In the genomic region with DNA sequence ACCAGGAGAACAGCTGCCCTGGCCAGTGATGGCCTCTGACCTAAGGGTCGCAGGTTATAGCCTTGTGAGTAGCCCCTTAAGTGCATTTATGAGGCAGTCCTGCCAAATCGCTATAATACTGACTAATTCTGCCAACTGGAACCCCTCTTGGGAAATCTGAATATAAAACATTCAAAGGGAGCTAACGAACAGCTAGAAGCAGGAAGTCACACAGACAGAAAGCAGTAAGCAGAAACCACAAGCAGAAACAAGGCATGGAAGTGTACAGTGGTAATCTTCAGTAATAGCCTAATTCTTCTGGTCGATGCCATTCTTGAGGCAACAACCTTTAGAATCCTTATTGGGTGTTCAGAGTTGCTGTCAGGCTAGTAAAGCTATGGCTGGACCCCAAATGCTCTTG, we compare ENCODE assay signal across 18 cellular contexts.
A peak's percentile ranks its signal among the peaks of the same experiment; 100 is the strongest.
DNase-seq lines count a peak whose midpoint lies in the region; ATAC-seq and TF ChIP-seq lines count a peak whose summit lies in the region.
"Had no signal": no experiment of that assay in that cellular context is flagged by ENCODE, and none has a peak within 500 bp of the region (broad histone marks: within the 10 kb centered on the region; RNA-seq: fewer than 3 reads in every experiment).

No MANE protein-coding gene starts in this region.

- peak overlapping the region; percentile 71 for H3K9ac ChIP-seq in BLaER1

- H3K4me3 ChIP-seq in BLaER1 (peak overlapping the region; percentile 48), RWPE2 (ENCODE audit: severe bottlenecking) (no peak overlapping the region)
- H3K4me3 ChIP-seq: esophagus squamous epithelium, right atrium auricular region had no signal

- TF ChIP-seq CTCF in RWPE2 (IDR thresholded peaks at IDR 0.05; ENCODE audit: poor library complexity, severe bottlenecking), result no peak

- peak; percentile 24 for DNase-seq in HK-2 (ENCODE audit: unreplicated experiment)
- no peak for DNase-seq in RWPE2 (ENCODE audit: low spot score)
- peak; percentile 64 for DNase-seq in glomerular visceral epithelial cell (ENCODE audit: extremely low spot score)
- DNase-seq in D341Med (ENCODE audit: low spot score), result no peak
- no peak for DNase-seq in DMS79 treated with DMSO at 0.1 percent for 48 hours (lab: John Stamatoyannopoulos, UW)
- DNase-seq in medulla oblongata (ENCODE audit: extremely low spot score), result no peak
- DNase-seq: activated CD4-positive, CD25-positive, alpha-beta regulatory T cell treated with anti-CD3 and anti-CD28 coated beads, Interleukin-2, amount 50 U/mL, for 72 hours; activated naive CD8-positive, alpha-beta T cell treated with anti-CD3 and anti-CD28 coated beads, Interleukin-2, amount 10 ng/mL, durations not matched to agents 7 days and 5 days; activated T-cell treated with anti-CD3 and anti-CD28 coated beads, Interleukin-2, amount 50 U/mL, for 1 hour; C1 segment of cervical spinal cord; esophagus squamous epithelium; hypothalamus; NCI-H1930; NCI-H748 treated with DMSO at 0.1 percent for 48 hours; stimulated activated naive CD4-positive, alpha-beta T cell treated with Interleukin-2 at 50 U/mL for 16 hours had no signal

- no peaks in the 10 kb centered on the region for H4K20me1 ChIP-seq in BLaER1

- peaks cover 62% of the 10 kb centered on the region for H3K4me1 ChIP-seq in BLaER1
- peaks cover 16% of the 10 kb centered on the region for H3K4me1 ChIP-seq in RWPE2 (ENCODE audit: insufficient read depth, poor library complexity, severe bottlenecking)
- H3K4me1 ChIP-seq: right atrium auricular region had no signal

- H3K27me3 ChIP-seq in BLaER1 (no peaks in the 10 kb centered on the region), RWPE2 (ENCODE audit: insufficient read depth, poor library complexity, severe bottlenecking) (no peaks in the 10 kb centered on the region)
- H3K27me3 ChIP-seq: esophagus squamous epithelium, right atrium auricular region had no signal

- H3K36me3 ChIP-seq in BLaER1, result no peaks in the 10 kb centered on the region
- no peaks in the 10 kb centered on the region for H3K36me3 ChIP-seq in RWPE2 (ENCODE audit: low read depth)
- H3K36me3 ChIP-seq: esophagus squamous epithelium, right atrium auricular region had no signal

- H3K9me3 ChIP-seq in BLaER1, result peaks cover 13% of the 10 kb centered on the region
- no peaks in the 10 kb centered on the region for H3K9me3 ChIP-seq in RWPE2 (ENCODE audit: severe bottlenecking)

- H3K4me2 ChIP-seq in BLaER1, result peak overlapping the region; percentile 83

- ATAC-seq in RWPE2 (ENCODE audit: low read depth) (peak; percentile 38; the same call in 2 of the 3 replicates), HG03442 (IDR thresholded peaks at IDR 0.05; ENCODE audit: unreplicated experiment) (no peak)

- H3K27ac ChIP-seq in BLaER1 (peak overlapping the region; percentile 91), RWPE2 (ENCODE audit: poor library complexity, severe bottlenecking) (peak overlapping the region; percentile 86)
- H3K27ac ChIP-seq: esophagus squamous epithelium, right atrium auricular region had no signal

Comparison
In these comparisons a context has a peak if more than half of its experiments do, and no peak if none do; other contexts are left out.
1. DNase-seq: peak in HK-2 (single experiment) and glomerular visceral epithelial cell (single experiment); none in RWPE2 (single experiment), D341Med (single experiment), DMS79 treated with DMSO at 0.1 percent for 48 hours (single experiment) and medulla oblongata (single experiment).